32 cellular contexts compared by ENCODE assay signal in genomic region chr3:67388738-67389137, GRCh38.
DNase-seq lines count a peak whose midpoint lies in the region; ATAC-seq and TF ChIP-seq lines count a peak whose summit lies in the region.
"Had no signal": no experiment of that assay in that cellular context is flagged by ENCODE, and none has a peak within 500 bp of the region (broad histone marks: within the 10 kb centered on the region; RNA-seq: fewer than 3 reads in every experiment).

No MANE protein-coding gene starts in this region.

- no peak overlapping the region for H3K4me3 ChIP-seq in CD4-positive, CD25-positive, alpha-beta regulatory T cell (ENCODE audit: low read depth, low read length)
- H3K4me3 ChIP-seq: breast epithelium, hepatocyte, psoas muscle, sigmoid colon, transverse colon had no signal

- ATAC-seq in CD4-positive, CD25-positive, alpha-beta regulatory T cell (ENCODE audit: low read depth in 2 of 2) = no peak
- peak; percentile 4 for ATAC-seq in GM18498 (IDR thresholded peaks at IDR 0.05; ENCODE audit: unreplicated experiment)
- ATAC-seq in HG02884 (IDR thresholded peaks at IDR 0.05; ENCODE audit: unreplicated experiment) = peak; percentile 3
- no peak for ATAC-seq in natural killer cell
- no peak for ATAC-seq in sciatic nerve
- ATAC-seq: psoas muscle, T-cell had no signal

- DNase-seq in CD4-positive, CD25-positive, alpha-beta regulatory T cell = no peak
- DNase-seq in natural killer cell (no peak), sciatic nerve (ENCODE audit: low spot score) (no peak), KG1 (lab: John Stamatoyannopoulos, UW) (no peak)
- DNase-seq in central memory CD4-positive, alpha-beta T cell = no peak
- DNase-seq: activated CD4-positive, alpha-beta T cell treated with anti-CD3 and anti-CD28 coated beads for 48 hours; activated naive CD4-positive, alpha-beta T cell treated with Interleukin-2 at 50 U/mL for 16 hours; activated T-cell treated with anti-CD3 and anti-CD28 coated beads, Interleukin-2, amount 50 U/mL, for 4 hours; anterior cingulate cortex; Calu3; DMS79; HFFc6; IMR-90; kidney glomerular epithelial cell; NCI-H1048; NCI-H1694; NCI-H446; NCI-H748 treated with DMSO at 0.1 percent for 48 hours; nucleus accumbens; psoas muscle; sigmoid colon; stimulated activated CD4-positive, alpha-beta T cell treated with anti-CD3 and anti-CD28 coated beads, Interleukin-12 subunit alpha, Interleukin-12 subunit beta, amount 100 ng/mL, for 4 hours; stimulated activated CD4-positive, alpha-beta T cell treated with anti-CD3 and anti-CD28 coated beads, Interleukin-2, amount 100 ng/mL, for 48 hours; T-cell; transverse colon; WERI-Rb-1 had no signal

- H3K4me3 Mint-ChIP-seq in CD4-positive, CD25-positive, alpha-beta regulatory T cell = no peak overlapping the region
- peak overlapping the region; percentile 38 for H3K4me3 Mint-ChIP-seq in natural killer cell
- H3K4me3 Mint-ChIP-seq: activated T-cell treated with anti-CD3 and anti-CD28 coated beads, Interleukin-2, amount 50 U/mL, for 4 hours; HFFc6; T-cell had no signal

- intact Hi-C loops in natural killer cell (cut with micrococcal nuclease) = no loop called here
- intact Hi-C loops in sciatic nerve (cut with DNase I) = no loop called here

- H3K27me3 Mint-ChIP-seq in CD4-positive, CD25-positive, alpha-beta regulatory T cell = no peaks in the 10 kb centered on the region
- no peaks in the 10 kb centered on the region for H3K27me3 Mint-ChIP-seq in natural killer cell (ENCODE audit: low read depth in 2 of 2)
- H3K27me3 Mint-ChIP-seq: T-cell had no signal

- no peak overlapping the region for H3K27ac ChIP-seq in CD4-positive, CD25-positive, alpha-beta regulatory T cell (ENCODE audit: insufficient read depth, low read length, poor library complexity, severe bottlenecking)
- H3K27ac ChIP-seq: breast epithelium, C4-2B, hepatocyte, psoas muscle, RWPE1, sigmoid colon, transverse colon, WERI-Rb-1 had no signal

- H3K27me3 ChIP-seq in CD4-positive, CD25-positive, alpha-beta regulatory T cell (ENCODE audit: control insufficient read depth, insufficient read depth, low read length) = no peaks in the 10 kb centered on the region
- H3K27me3 ChIP-seq: breast epithelium, hepatocyte, sigmoid colon, transverse colon had no signal

- peaks cover 50% of the 10 kb centered on the region for H3K36me3 Mint-ChIP-seq in CD4-positive, CD25-positive, alpha-beta regulatory T cell
- no peaks in the 10 kb centered on the region for H3K36me3 Mint-ChIP-seq in natural killer cell

- TF ChIP-seq CTCF in natural killer cell (IDR thresholded peaks at IDR 0.05) = no peak

- H3K4me1 ChIP-seq in CD4-positive, CD25-positive, alpha-beta regulatory T cell (ENCODE audit: control insufficient read depth, insufficient read depth, low read length, poor library complexity, severe bottlenecking) = no peaks in the 10 kb centered on the region
- H3K4me1 ChIP-seq: breast epithelium, psoas muscle, sigmoid colon, transverse colon had no signal

- peak overlapping the region in 2 of 3 donors; percentile 22 to 45 for H3K27ac Mint-ChIP-seq in CD4-positive, CD25-positive, alpha-beta regulatory T cell
- no peak overlapping the region for H3K27ac Mint-ChIP-seq in natural killer cell
- H3K27ac Mint-ChIP-seq: HFFc6, T-cell had no signal

- peaks cover 5 to 19% (median 10%) of the 10 kb centered on the region in 4 donors for H3K4me1 Mint-ChIP-seq in CD4-positive, CD25-positive, alpha-beta regulatory T cell
- peaks cover 15 to 30% of the 10 kb centered on the region in 2 donors for H3K4me1 Mint-ChIP-seq in natural killer cell

- peaks cover 0 to 2% (median 0%) of the 10 kb centered on the region in 7 donors for H3K9me3 Mint-ChIP-seq in CD4-positive, CD25-positive, alpha-beta regulatory T cell
- H3K9me3 Mint-ChIP-seq in natural killer cell = no peaks in the 10 kb centered on the region
- H3K9me3 Mint-ChIP-seq: HFFc6, T-cell had no signal

- peaks cover 36% of the 10 kb centered on the region for H3K36me3 ChIP-seq in CD4-positive, CD25-positive, alpha-beta regulatory T cell (ENCODE audit: control insufficient read depth, insufficient read depth, low read length)
- H3K36me3 ChIP-seq: breast epithelium, sigmoid colon, WERI-Rb-1 had no signal

- H3K9me3 ChIP-seq in CD4-positive, CD25-positive, alpha-beta regulatory T cell (ENCODE audit: control insufficient read depth in 2 of 2, low read length in 2 of 2) = no peaks in the 10 kb centered on the region
- H3K9me3 ChIP-seq: breast epithelium, psoas muscle, sigmoid colon, transverse colon had no signal

Comparison
In these comparisons a context has a peak if more than half of its experiments do, and no peak if none do; other contexts are left out.
1. ATAC-seq: peak in GM18498 (single experiment) and HG02884 (single experiment); none in CD4-positive, CD25-positive, alpha-beta regulatory T cell (0 of 2), natural killer cell (0 of 3) and sciatic nerve (single experiment).
2. H3K27ac Mint-ChIP-seq: peak in CD4-positive, CD25-positive, alpha-beta regulatory T cell (2 of 3); none in natural killer cell (0 of 2).